1 cellular context compared by ENCODE assay signal in genomic region chr5:96638566-96638965, GRCh38.
TF ChIP-seq lines count a peak whose summit lies in the region.

No MANE protein-coding gene starts in this region.

TF ChIP-seq in IMR-90, 13 proteins besides CTCF, POLR2A, EP300 and RAD21:
- TF ChIP-seq FOS (IDR thresholded peaks at IDR 0.05; ENCODE audit: low read depth, low read length) (no peak), BHLHE40 (IDR thresholded peaks at IDR 0.05; ENCODE audit: low read depth, low read length) (no peak), CEBPB (IDR thresholded peaks at IDR 0.05; ENCODE audit: low read depth, low read length) (no peak), MXI1 (IDR thresholded peaks at IDR 0.05; ENCODE audit: borderline replicate concordance, low read depth, low read length) (no peak), MAFK (IDR thresholded peaks at IDR 0.05; ENCODE audit: low read depth, low read length) (no peak), MAZ (IDR thresholded peaks at IDR 0.05; ENCODE audit: borderline replicate concordance, low read depth, low read length) (no peak), USF2 (IDR thresholded peaks at IDR 0.05; ENCODE audit: low read depth, low read length) (no peak), RFX5 (IDR thresholded peaks at IDR 0.05; ENCODE audit: low read depth, low read length) (no peak), CHD1 (IDR thresholded peaks at IDR 0.05; ENCODE audit: low read depth, low read length) (no peak), NFE2L2 (IDR thresholded peaks at IDR 0.05; ENCODE audit: low read depth, low read length) (no peak), RCOR1 (IDR thresholded peaks at IDR 0.05; ENCODE audit: insufficient replicate concordance, low read length) (no peak)
TF ChIP-seq in IMR-90: peak in this region for 0.
